Comparison of ENCODE assay signal across 8 cellular contexts in genomic region chr7:100888988-100889760, GRCh38. TPM values are rescaled to one million over a fixed set of nuclear protein-coding genes. Genes with fewer than 3 reads are reported as not detected.
DNase-seq lines count a peak whose midpoint lies in the region; ATAC-seq and TF ChIP-seq lines count a peak whose summit lies in the region.

Gene UFSP1 (minus strand): TSS chr7:100889715. CDS start chr7:100889271, 444 bp downstream.

- CTCF ChIA-PET in CD8-positive, alpha-beta memory T cell (lab: Charles Lee): interaction anchor here (0.7 to 6.3 kb wide), 11 partner anchors 9 to 329 kb away, joined by 3 to 48 read pairs (median 4); partner anchors contain the start of genes PLOD3, SLC12A9, SRRT and ZNHIT1

- H3K4me1 Mint-ChIP-seq in CD8-positive, alpha-beta memory T cell: peaks cover 42 to 63% (median 62%) of the 10 kb centered on the region in 3 donors
- H3K4me1 Mint-ChIP-seq in immature natural killer cell: peaks cover 30 to 33% of the 10 kb centered on the region in 2 donors
- peaks cover 61% of the 10 kb centered on the region for H3K4me1 Mint-ChIP-seq in stimulated activated naive CD8-positive, alpha-beta T cell treated with anti-CD3 and anti-CD28 coated beads, Interleukin-15, Interleukin-2, amounts not matched to agents 100 ng/mL and 50 ng/mL, for 24 hours (ENCODE audit: low read depth)

- TF ChIP-seq CTCF in HL-60 (IDR thresholded peaks at IDR 0.05; ENCODE audit: insufficient read depth, low read length): no peak

- no peaks in the 10 kb centered on the region for H3K27me3 ChIP-seq in CD8-positive, alpha-beta memory T cell (ENCODE audit: insufficient read depth, low read length, poor library complexity, severe bottlenecking)
- H3K27me3 ChIP-seq in HL-60 (ENCODE audit: insufficient read depth, poor library complexity, severe bottlenecking) (peaks cover 18% of the 10 kb centered on the region), adipocyte (replicated peaks; ENCODE audit: control insufficient read depth, insufficient read depth, low read length) (no peaks in the 10 kb centered on the region)

- H3K27ac Mint-ChIP-seq in CD8-positive, alpha-beta memory T cell: peak within 1 kb of the TSS; percentile 91 to 98 (median 96)
- peak within 1 kb of the TSS in 5 of 6 donors; percentile 62 to 87 (median 79) for H3K27ac Mint-ChIP-seq in immature natural killer cell
- peak within 1 kb of the TSS; percentile 94 for H3K27ac Mint-ChIP-seq in stimulated activated naive CD8-positive, alpha-beta T cell treated with anti-CD3 and anti-CD28 coated beads, Interleukin-15, Interleukin-2, amounts not matched to agents 100 ng/mL and 50 ng/mL, for 24 hours

- peak within 1 kb of the TSS; percentile 96 for H3K9ac ChIP-seq in adipocyte (ENCODE audit: low read length)

- H3K36me3 Mint-ChIP-seq in CD8-positive, alpha-beta memory T cell: peaks cover 19 to 46% (median 21%) of the 10 kb centered on the region in 3 donors
- H3K36me3 Mint-ChIP-seq in immature natural killer cell: peaks cover 17 to 31% (median 29%) of the 10 kb centered on the region in 3 donors
- H3K36me3 Mint-ChIP-seq in stimulated activated naive CD8-positive, alpha-beta T cell treated with anti-CD3 and anti-CD28 coated beads, Interleukin-15, Interleukin-2, amounts not matched to agents 100 ng/mL and 50 ng/mL, for 24 hours (ENCODE audit: low read depth): peaks cover 46% of the 10 kb centered on the region

- POLR2A ChIA-PET in CD8-positive, alpha-beta memory T cell (lab: Charles Lee): interaction anchor here (0.5 to 5.1 kb wide), 7 partner anchors 13 to 329 kb away, joined by 3 to 102 read pairs (median 8); partner anchors contain the start of genes SLC12A9, SRRT, TRIM56 and ZNHIT1

- no peaks in the 10 kb centered on the region for H3K9me3 Mint-ChIP-seq in CD8-positive, alpha-beta memory T cell
- H3K9me3 Mint-ChIP-seq in immature natural killer cell: peaks cover 0 to 2% (median 0%) of the 10 kb centered on the region in 6 donors
- H3K9me3 Mint-ChIP-seq in stimulated activated naive CD8-positive, alpha-beta T cell treated with anti-CD3 and anti-CD28 coated beads, Interleukin-15, Interleukin-2, amounts not matched to agents 100 ng/mL and 50 ng/mL, for 24 hours: no peaks in the 10 kb centered on the region

- H3K27me3 Mint-ChIP-seq in CD8-positive, alpha-beta memory T cell: peaks cover 15 to 24% of the 10 kb centered on the region in 2 donors
- H3K27me3 Mint-ChIP-seq in immature natural killer cell (ENCODE audit: low read depth in 3 of 3): peaks cover 6 to 20% (median 16%) of the 10 kb centered on the region in 3 donors
- peaks cover 19% of the 10 kb centered on the region for H3K27me3 Mint-ChIP-seq in stimulated activated naive CD8-positive, alpha-beta T cell treated with anti-CD3 and anti-CD28 coated beads, Interleukin-15, Interleukin-2, amounts not matched to agents 100 ng/mL and 50 ng/mL, for 24 hours

- H3K27ac ChIP-seq in CD8-positive, alpha-beta memory T cell (ENCODE audit: low read depth, low read length): peak within 1 kb of the TSS; percentile 81
- peak within 1 kb of the TSS; percentile 86 for H3K27ac ChIP-seq in HL-60 (replicated peaks)

- H3K36me3 ChIP-seq in CD8-positive, alpha-beta memory T cell (ENCODE audit: insufficient read depth, low read length): peaks cover 32% of the 10 kb centered on the region
- H3K36me3 ChIP-seq in adipocyte (ENCODE audit: control insufficient read depth, insufficient read depth, low read length, severe bottlenecking): peaks cover 50% of the 10 kb centered on the region

- ATAC-seq in GM19438 (IDR thresholded peaks at IDR 0.05; ENCODE audit: low read depth, unreplicated experiment): peak; percentile 24

- peak within 1 kb of the TSS; percentile 74 for H3K4me3 ChIP-seq in CD8-positive, alpha-beta memory T cell (ENCODE audit: low read length)
- H3K4me3 ChIP-seq in HL-60 (replicated peaks; ENCODE audit: insufficient read depth, low read length): peak within 1 kb of the TSS; percentile 73
- H3K4me3 ChIP-seq in adipocyte (ENCODE audit: low read length): peak within 1 kb of the TSS; percentile 83

- H3K9me3 ChIP-seq in CD8-positive, alpha-beta memory T cell (ENCODE audit: low read length): no peaks in the 10 kb centered on the region
- H3K9me3 ChIP-seq in adipocyte (ENCODE audit: control insufficient read depth, low read length): no peaks in the 10 kb centered on the region

- peak within 1 kb of the TSS; percentile 87 to 96 (median 89) for H3K4me3 Mint-ChIP-seq in CD8-positive, alpha-beta memory T cell
- peak within 1 kb of the TSS; percentile 85 to 90 (median 87) for H3K4me3 Mint-ChIP-seq in immature natural killer cell
- peak within 1 kb of the TSS; percentile 89 for H3K4me3 Mint-ChIP-seq in stimulated activated naive CD8-positive, alpha-beta T cell treated with anti-CD3 and anti-CD28 coated beads, Interleukin-15, Interleukin-2, amounts not matched to agents 100 ng/mL and 50 ng/mL, for 24 hours

- H3K4me1 ChIP-seq in CD8-positive, alpha-beta memory T cell (ENCODE audit: insufficient read depth, low read length): peaks cover 48% of the 10 kb centered on the region
- peaks cover 39% of the 10 kb centered on the region for H3K4me1 ChIP-seq in adipocyte (ENCODE audit: control insufficient read depth, insufficient read depth, low read length)

- peak in 1 of 5 donors; percentile 53 for DNase-seq in CD8-positive, alpha-beta memory T cell
- DNase-seq in HL-60 (ENCODE audit: low read depth in 1 of 2, low spot score in 1 of 2) (peak in 1 of 2 experiments; percentile 84), adipocyte (ENCODE audit: low read depth) (no peak), immature natural killer cell (no peak), mucosa of gallbladder (ENCODE audit: low spot score) (no peak), AG20443 (ENCODE audit: low spot score) (no peak)

RNA-seq across cellular contexts. Expression of gene UFSP1, which starts in this region (rescaled TPM):
- total RNA-seq in CD8-positive, alpha-beta memory T cell: 1 to 10 TPM; 3.1 to 4.0 TPM
- 2.1 TPM for polyA plus RNA-seq in CD8-positive, alpha-beta memory T cell
- polyA plus RNA-seq in immature natural killer cell: 1 to 10 TPM in 1 of 3 donors, under 1 TPM in 1, not detected in 1; 0.59 to 1.1 TPM
- 3.3 TPM for total RNA-seq in mucosa of gallbladder
